8 cellular contexts compared by ENCODE assay signal in the genomic region with DNA sequence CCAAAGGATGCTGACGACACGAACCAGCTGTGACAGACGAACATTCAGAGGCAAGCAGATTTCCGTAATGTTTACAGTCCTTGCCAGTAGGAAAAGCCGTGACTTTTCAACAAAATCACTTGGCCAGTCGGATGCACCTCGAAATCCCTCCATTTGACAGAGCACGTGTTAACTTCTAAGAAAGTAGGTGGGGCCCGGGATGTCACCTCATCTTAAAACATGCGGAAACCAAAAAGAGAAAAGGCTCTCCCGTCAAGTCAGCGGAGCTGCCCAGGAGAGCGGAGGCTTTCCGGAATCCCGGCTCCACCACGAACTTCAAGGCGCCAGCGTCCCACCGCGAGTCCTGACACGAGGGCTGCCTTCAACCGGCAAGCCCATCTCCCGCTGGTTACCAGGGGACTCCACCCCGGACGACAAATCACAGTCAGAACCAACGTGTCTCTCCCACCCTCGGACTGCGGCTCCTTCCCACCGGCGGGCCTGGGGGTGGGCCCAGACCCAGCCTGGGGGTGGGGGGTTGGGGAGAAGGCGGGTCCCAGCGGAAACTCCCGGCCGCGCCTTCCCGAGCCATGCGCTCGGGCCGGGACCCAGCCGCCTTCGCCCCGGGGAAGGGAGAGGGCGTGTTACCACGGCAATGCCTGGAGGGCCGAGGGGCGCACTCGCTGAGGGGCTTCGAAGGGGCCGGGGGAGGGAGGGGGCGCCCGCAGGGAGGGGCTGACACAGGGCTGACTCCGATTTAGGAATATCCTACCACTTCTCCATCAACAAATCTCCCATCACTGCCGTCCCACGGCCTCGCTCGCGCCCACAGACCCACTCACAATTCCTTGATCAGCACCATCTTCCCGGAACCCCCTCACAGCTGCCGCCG. TPM values are rescaled to one million over a fixed set of nuclear protein-coding genes. Genes with fewer than 3 reads are reported as not detected.
DNase-seq lines count a peak whose midpoint lies in the region; ATAC-seq and TF ChIP-seq lines count a peak whose summit lies in the region.

No MANE protein-coding gene starts in this region.

- H3K36me3 ChIP-seq in PC-9 (ENCODE audit: low read depth) = no peaks in the 10 kb centered on the region

- CTCF ChIA-PET in PC-9 (lab: Charles Lee) = interaction anchor here (0.6 kb wide), 1 partner anchor 1089 kb away, joined by 3 read pairs; no protein-coding TSS in a partner anchor

- peak; percentile 33 for ATAC-seq in HG02885 (IDR thresholded peaks at IDR 0.05; ENCODE audit: poor library complexity, unreplicated experiment)
- peak; percentile 43 for ATAC-seq in activated T-helper 17 cell treated with anti-CD3 and anti-CD28 coated beads, Interleukin-2, amount 50 U/mL, for 72 hours (replicated peaks)
- peak; percentile 41 for ATAC-seq in stimulated activated naive CD8-positive, alpha-beta T cell treated with anti-CD3 and anti-CD28 coated beads, Interleukin-15, Interleukin-2, amounts not matched to agents 100 U/mL and 50 U/mL, for 24 hours

- H3K27ac ChIP-seq in PC-9 = peak overlapping the region; percentile 80

- H3F3A ChIP-seq in PC-9 (ENCODE audit: insufficient read depth, low read depth) = peaks cover 12% of the 10 kb centered on the region; the same call in 1 of the 2 replicates

- H3K4me2 ChIP-seq in PC-9 = peak overlapping the region; percentile 81

- H3K4me3 Mint-ChIP-seq in activated T-helper 17 cell treated with anti-CD3 and anti-CD28 coated beads, Interleukin-2, amount 50 U/mL, for 72 hours = peak overlapping the region; percentile 99
- peak overlapping the region; percentile 99 for H3K4me3 Mint-ChIP-seq in neural crest cell

- DNase-seq in GM12864 (ENCODE audit: low read depth) (no peak), PC-9 (peak; percentile 47 to 64), fibroblast of peridontal ligament (ENCODE audit: extremely low read depth) (peak; percentile 39), neural crest cell (ENCODE audit: low read depth, low spot score) (no peak), NCI-H1694 (lab: John Stamatoyannopoulos, UW) (no peak)
- DNase-seq in stimulated activated naive CD8-positive, alpha-beta T cell treated with anti-CD3 and anti-CD28 coated beads, Interleukin-15, Interleukin-2, amounts not matched to agents 100 U/mL and 50 U/mL, for 24 hours = peak; percentile 73

- H3K27ac Mint-ChIP-seq in activated T-helper 17 cell treated with anti-CD3 and anti-CD28 coated beads, Interleukin-2, amount 50 U/mL, for 72 hours = peak overlapping the region; percentile 99
- H3K27ac Mint-ChIP-seq in neural crest cell (ENCODE audit: unreplicated experiment) = peak overlapping the region; percentile 93

- H4K20me1 ChIP-seq in PC-9 (ENCODE audit: insufficient read depth) = peaks cover 49% of the 10 kb centered on the region

- TF ChIP-seq CTCF in GM12864 (IDR thresholded peaks at IDR 0.05; ENCODE audit: low read depth, low read length, missing control alignments) = no peak
- no peak for TF ChIP-seq CTCF in PC-9 (conservative IDR thresholded peaks at IDR 0.05)
- TF ChIP-seq CTCF in neural crest cell (conservative IDR thresholded peaks at IDR 0.05) = no peak

- POLR2A ChIA-PET in PC-9 (lab: Charles Lee; ENCODE audit: unreplicated experiment) = interaction anchor here (0.5 to 0.7 kb wide), 5 partner anchors 17 to 1434 kb away, joined by 3 to 8 read pairs (median 4); no protein-coding TSS in a partner anchor

- no peaks in the 10 kb centered on the region for H3K9me2 ChIP-seq in PC-9 (ENCODE audit: insufficient read depth)

- BruUV-seq in PC-9 (replicated peaks; lab: Mats Ljungman, UMichigan) = no TSS peak

- peaks cover 75% of the 10 kb centered on the region for H3K36me3 Mint-ChIP-seq in activated T-helper 17 cell treated with anti-CD3 and anti-CD28 coated beads, Interleukin-2, amount 50 U/mL, for 72 hours (ENCODE audit: low read depth)
- peaks cover 14% of the 10 kb centered on the region for H3K36me3 Mint-ChIP-seq in neural crest cell (ENCODE audit: low read depth)

- no peaks in the 10 kb centered on the region for H3K27me3 ChIP-seq in PC-9 (ENCODE audit: insufficient read depth, low read depth)

- no peaks in the 10 kb centered on the region for H3K27me3 Mint-ChIP-seq in activated T-helper 17 cell treated with anti-CD3 and anti-CD28 coated beads, Interleukin-2, amount 50 U/mL, for 72 hours
- no peaks in the 10 kb centered on the region for H3K27me3 Mint-ChIP-seq in neural crest cell (ENCODE audit: low read depth)

- peak overlapping the region; percentile 56; the same call in 1 of the 2 replicates for H2AFZ ChIP-seq in PC-9

- intact Hi-C loops in PC-9 (cut with micrococcal nuclease; ENCODE audit: unreplicated experiment) = no loop called here

- no peaks in the 10 kb centered on the region for H3K9me3 ChIP-seq in PC-9 (ENCODE audit: insufficient read depth, low read depth)

- H3K79me2 ChIP-seq in PC-9 (ENCODE audit: low read depth) = peaks cover 79% of the 10 kb centered on the region

- H3K4me3 ChIP-seq in GM12864 (ENCODE audit: low read depth, low read length) (peak overlapping the region; percentile 93), PC-9 (peak overlapping the region; percentile 79)

- H3K9me3 Mint-ChIP-seq in activated T-helper 17 cell treated with anti-CD3 and anti-CD28 coated beads, Interleukin-2, amount 50 U/mL, for 72 hours = no peaks in the 10 kb centered on the region
- H3K9me3 Mint-ChIP-seq in neural crest cell = no peaks in the 10 kb centered on the region

- H3K4me1 Mint-ChIP-seq in activated T-helper 17 cell treated with anti-CD3 and anti-CD28 coated beads, Interleukin-2, amount 50 U/mL, for 72 hours = peaks cover 51% of the 10 kb centered on the region
- H3K4me1 Mint-ChIP-seq in neural crest cell = peaks cover 60% of the 10 kb centered on the region

- peaks cover 31% of the 10 kb centered on the region for H3K4me1 ChIP-seq in PC-9 (replicated peaks; ENCODE audit: insufficient read depth)

RNA-seq across cellular contexts. Expression of a gene that starts 0.5 kb away (rescaled TPM):
- total RNA-seq in PC-9 (2021) (37.1 and 49.6 TPM in 2 replicates), neural crest cell (92.6 and 98.8 TPM in 2 replicates)
- 100 to 1,000 TPM in 1 of 2 donors, 10 to 100 TPM in 1; 86.1 to 119 TPM for total RNA-seq in activated T-helper 17 cell treated with anti-CD3 and anti-CD28 coated beads, Interleukin-2, amount 50 U/mL, for 72 hours

Comparison
In these comparisons a context has a peak if more than half of its experiments do, and no peak if none do; other contexts are left out.
1. DNase-seq: peak in PC-9 (2 of 2), fibroblast of peridontal ligament (single experiment) and stimulated activated naive CD8-positive, alpha-beta T cell treated with anti-CD3 and anti-CD28 coated beads, Interleukin-15, Interleukin-2, amounts not matched to agents 100 U/mL and 50 U/mL, for 24 hours (single experiment); none in GM12864 (single experiment), neural crest cell (single experiment) and NCI-H1694 (single experiment).
2. Peak in every context shown above with its lines, with median percentiles within 50 percentile points of each other: ATAC-seq.